ENCODE assay signal across 12 cellular contexts in the genomic region with DNA sequence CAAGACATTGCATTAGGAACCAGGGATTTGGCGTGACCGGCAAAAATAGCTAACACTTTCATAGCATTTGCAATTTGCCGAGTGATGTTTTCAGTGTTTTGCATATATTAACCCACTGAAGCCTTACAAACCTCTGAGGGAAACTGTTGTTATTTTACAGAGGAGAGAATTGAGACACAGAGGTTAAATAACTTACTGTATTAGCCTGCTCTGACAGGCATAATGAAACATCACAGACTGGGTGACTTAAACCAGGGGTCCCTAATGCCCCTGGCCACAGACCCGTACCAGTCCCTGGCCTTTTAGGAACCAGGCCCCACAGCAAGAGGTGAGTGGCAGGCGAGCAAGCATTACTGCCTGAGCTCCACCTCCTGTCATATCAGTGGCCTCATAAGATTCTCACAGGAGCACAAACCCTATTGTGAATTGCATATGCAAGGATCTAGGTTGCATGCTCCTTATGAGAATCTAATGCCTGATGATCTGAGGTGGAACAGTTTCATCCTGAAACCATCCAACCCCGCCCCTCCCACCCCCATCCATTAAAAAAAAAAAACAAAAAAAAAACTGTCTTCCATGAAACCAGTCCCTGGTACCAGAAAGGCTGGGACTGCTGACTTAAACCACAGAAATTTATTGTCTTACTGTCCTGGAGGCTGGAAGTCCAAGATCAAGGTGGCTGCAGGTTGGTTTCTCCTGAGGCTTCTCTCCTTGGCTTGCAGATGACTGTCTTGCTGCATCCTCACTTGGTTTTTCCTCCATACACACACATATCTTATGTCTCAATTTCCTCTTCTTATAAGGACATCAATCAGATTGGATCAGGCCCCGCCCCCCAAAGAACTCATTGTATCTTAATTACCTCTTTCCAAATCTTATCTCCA.
DNase-seq lines count a peak whose midpoint lies in the region; ATAC-seq and TF ChIP-seq lines count a peak whose summit lies in the region.
"Had no signal": no experiment of that assay in that cellular context is flagged by ENCODE, and none has a peak within 500 bp of the region (broad histone marks: within the 10 kb centered on the region; RNA-seq: fewer than 3 reads in every experiment).

No MANE protein-coding gene starts in this region.

- H3K36me3 Mint-ChIP-seq in CD14-positive monocyte: peaks cover 23 to 33% of the 10 kb centered on the region in 2 donors

- peaks cover 0 to 4% (median 0%) of the 10 kb centered on the region in 7 donors for H3K9me3 Mint-ChIP-seq in CD14-positive monocyte

- peaks cover 82% of the 10 kb centered on the region for H3K4me1 Mint-ChIP-seq in CD14-positive monocyte

- H3K27me3 Mint-ChIP-seq in CD14-positive monocyte (ENCODE audit: low read depth in 3 of 3): no peaks in the 10 kb centered on the region
- H3K27me3 Mint-ChIP-seq: brain had no signal

- no peak for DNase-seq in CD14-positive monocyte (ENCODE audit: low spot score)
- DNase-seq in stimulated activated naive CD4-positive, alpha-beta T cell treated with Interleukin-2 at 50 U/mL for 16 hours (lab: John Stamatoyannopoulos, UW): no peak
- DNase-seq in HK-2 (ENCODE audit: unreplicated experiment): no peak
- DNase-seq in GM19240 (ENCODE audit: insufficient read length, low spot score): no peak
- no peak for DNase-seq in cortex of kidney (lab: John Stamatoyannopoulos, UW)
- DNase-seq: NCI-H774 had no signal

- ATAC-seq in GM18858 (IDR thresholded peaks at IDR 0.05; ENCODE audit: unreplicated experiment) (peak; percentile 26), GM21737 (IDR thresholded peaks at IDR 0.05; ENCODE audit: unreplicated experiment) (peak; percentile 42), HG03558 (IDR thresholded peaks at IDR 0.05; ENCODE audit: extremely low read depth, unreplicated experiment) (peak; percentile 34)
- ATAC-seq: SK-N-SH treated with all-trans-retinoic acid at 6 μM for 48 hours had no signal

- peak overlapping the region; percentile 24 to 71 for H3K4me3 Mint-ChIP-seq in CD14-positive monocyte
- H3K4me3 Mint-ChIP-seq: brain, nephron had no signal

- TF ChIP-seq CTCF in CD14-positive monocyte (IDR thresholded peaks at IDR 0.05): no peak

- peak overlapping the region; percentile 40 to 82 (median 69) for H3K27ac Mint-ChIP-seq in CD14-positive monocyte
- H3K27ac Mint-ChIP-seq: brain, nephron had no signal

- intact Hi-C loops in CD14-positive monocyte (cut with micrococcal nuclease): no loop called here
